In the genomic region with DNA sequence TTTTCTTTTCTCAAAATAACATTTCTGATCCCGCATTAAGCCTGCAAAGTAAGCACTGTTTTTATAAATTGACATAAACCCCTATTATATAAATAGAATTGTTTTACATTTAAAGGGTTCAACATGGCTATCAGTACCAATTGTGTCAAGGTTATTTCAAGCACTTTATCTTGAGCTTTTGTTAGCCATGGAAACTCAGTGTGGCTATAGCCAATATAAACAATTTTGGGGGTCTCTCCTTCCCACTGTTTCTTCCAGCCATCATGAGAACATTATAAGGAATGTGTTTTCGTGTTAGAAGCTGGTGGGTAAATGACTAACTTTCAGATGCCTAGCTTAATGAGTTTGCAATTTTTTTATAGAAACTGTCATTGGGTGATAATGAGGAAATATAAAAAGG, we compare ENCODE assay signal across 29 cellular contexts.
"Had no signal": no experiment of that assay in that cellular context is flagged by ENCODE, and none has a peak within 500 bp of the region (broad histone marks: within the 10 kb centered on the region; RNA-seq: fewer than 3 reads in every experiment).

No MANE protein-coding gene starts in this region.

- H3K4me3 ChIP-seq: Peyer's patch had no signal

- H3K9me3 Mint-ChIP-seq: activated CD4-positive, alpha-beta T cell treated with anti-CD3 and anti-CD28 coated beads, Interleukin-2, amount 10 ng/mL, durations not matched to agents 24 days and 14 days; activated CD8-positive, alpha-beta T cell treated with anti-CD3 and anti-CD28 coated beads for 36 hours; activated naive CD8-positive, alpha-beta T cell treated with anti-CD3 and anti-CD28 coated beads, Interleukin-2, amount 10 ng/mL, durations not matched to agents 7 days and 5 days; activated T-cell treated with anti-CD3 and anti-CD28 coated beads, Interleukin-2, amount 50 U/mL, for 72 hours; activated T-helper 17 cell treated with anti-CD3 and anti-CD28 coated beads, Interleukin-2, amount 50 U/mL, for 72 hours; central memory CD8-positive, alpha-beta T cell had no signal

- H3K27me3 ChIP-seq: brain microvascular endothelial cell, Peyer's patch had no signal

- ATAC-seq: activated CD8-positive, alpha-beta T cell treated with anti-CD3 and anti-CD28 coated beads for 36 hours; activated T-cell treated with anti-CD3 and anti-CD28 coated beads, Interleukin-2, amount 50 U/mL, for 72 hours; activated T-helper 17 cell treated with anti-CD3 and anti-CD28 coated beads, Interleukin-2, amount 50 U/mL, for 72 hours; PC-3 had no signal

- DNase-seq: activated CD4-positive, alpha-beta T cell treated with anti-CD3 and anti-CD28 coated beads, Interleukin-2, amount 10 ng/mL, durations not matched to agents 24 days and 14 days; activated CD4-positive, alpha-beta T cell treated with anti-CD3 and anti-CD28 coated beads, Interleukin-2, amount 50 U/mL, for 4 hours; activated CD8-positive, alpha-beta T cell treated with anti-CD3 and anti-CD28 coated beads for 36 hours; activated effector memory CD4-positive, alpha-beta T cell treated with anti-CD3 and anti-CD28 coated beads, Interleukin-2, amount 50 U/mL, for 16 hours; activated naive CD4-positive, alpha-beta T cell; activated naive CD4-positive, alpha-beta T cell treated with anti-CD3 and anti-CD28 coated beads, Interleukin-2, amount 50 U/mL, for 16 hours; activated naive CD8-positive, alpha-beta T cell treated with anti-CD3 and anti-CD28 coated beads, Interleukin-2, amount 10 ng/mL, durations not matched to agents 7 days and 5 days; activated T-cell treated with anti-CD3 and anti-CD28 coated beads, Interleukin-2, amount 50 U/mL, for 1 hour; activated T-cell treated with anti-CD3 and anti-CD28 coated beads, Interleukin-2, amount 50 U/mL, for 72 hours; brain microvascular endothelial cell; NCI-H1092 treated with DMSO at 0.1 percent for 48 hours; NCI-H1417; NCI-H146; NCI-H187; NCI-H2029 treated with DMSO at 0.1 percent for 48 hours; NCI-H2107; NCI-H2171; NCI-H510A; NCI-H526; NCI-H748 treated with DMSO at 0.1 percent for 48 hours; NK-92 treated with Interleukin-12 subunit alpha and Interleukin-12 subunit beta, amount 100 ng/mL, for 24 hours; PC-3; Peyer's patch; RPMI8226; SW 1271; T1000 had no signal

- H3K27ac Mint-ChIP-seq: activated CD4-positive, alpha-beta T cell treated with anti-CD3 and anti-CD28 coated beads, Interleukin-2, amount 10 ng/mL, durations not matched to agents 24 days and 14 days; activated CD8-positive, alpha-beta T cell treated with anti-CD3 and anti-CD28 coated beads for 36 hours; activated naive CD8-positive, alpha-beta T cell treated with anti-CD3 and anti-CD28 coated beads, Interleukin-2, amount 10 ng/mL, durations not matched to agents 7 days and 5 days; activated T-cell treated with anti-CD3 and anti-CD28 coated beads, Interleukin-2, amount 50 U/mL, for 72 hours; activated T-helper 17 cell treated with anti-CD3 and anti-CD28 coated beads, Interleukin-2, amount 50 U/mL, for 72 hours had no signal

- H3K4me1 Mint-ChIP-seq: activated naive CD8-positive, alpha-beta T cell treated with anti-CD3 and anti-CD28 coated beads, Interleukin-2, amount 10 ng/mL, durations not matched to agents 7 days and 5 days; activated T-helper 17 cell treated with anti-CD3 and anti-CD28 coated beads, Interleukin-2, amount 50 U/mL, for 72 hours; central memory CD8-positive, alpha-beta T cell had no signal

- H3K4me3 Mint-ChIP-seq: activated CD4-positive, alpha-beta T cell treated with anti-CD3 and anti-CD28 coated beads, Interleukin-2, amount 10 ng/mL, durations not matched to agents 24 days and 14 days; activated CD8-positive, alpha-beta T cell treated with anti-CD3 and anti-CD28 coated beads for 36 hours; activated naive CD8-positive, alpha-beta T cell treated with anti-CD3 and anti-CD28 coated beads, Interleukin-2, amount 10 ng/mL, durations not matched to agents 7 days and 5 days; activated T-cell treated with anti-CD3 and anti-CD28 coated beads, Interleukin-2, amount 50 U/mL, for 72 hours; activated T-helper 17 cell treated with anti-CD3 and anti-CD28 coated beads, Interleukin-2, amount 50 U/mL, for 72 hours; central memory CD8-positive, alpha-beta T cell had no signal

- H3K27me3 Mint-ChIP-seq: activated CD4-positive, alpha-beta T cell treated with anti-CD3 and anti-CD28 coated beads, Interleukin-2, amount 10 ng/mL, durations not matched to agents 24 days and 14 days; activated CD8-positive, alpha-beta T cell treated with anti-CD3 and anti-CD28 coated beads for 36 hours; activated naive CD8-positive, alpha-beta T cell treated with anti-CD3 and anti-CD28 coated beads, Interleukin-2, amount 10 ng/mL, durations not matched to agents 7 days and 5 days; activated T-helper 17 cell treated with anti-CD3 and anti-CD28 coated beads, Interleukin-2, amount 50 U/mL, for 72 hours; central memory CD8-positive, alpha-beta T cell had no signal

- H3K27ac ChIP-seq: brain microvascular endothelial cell, KMS-11, Peyer's patch had no signal
